ENCODE assay signal across 15 cellular contexts in genomic region chr2:38430196-38430595, GRCh38. TPM values are rescaled to one million over a fixed set of nuclear protein-coding genes. Genes with fewer than 3 reads are reported as not detected.
DNase-seq lines count a peak whose midpoint lies in the region; ATAC-seq, FAIRE-seq and TF ChIP-seq lines count a peak whose summit lies in the region.
"Had no signal": no experiment of that assay in that cellular context is flagged by ENCODE, and none has a peak within 500 bp of the region (broad histone marks: within the 10 kb centered on the region; RNA-seq: fewer than 3 reads in every experiment).

No MANE protein-coding gene starts in this region.

- H3K23ac ChIP-seq in H1 (ENCODE audit: insufficient read length) = no peak overlapping the region

- H3K4me3 Mint-ChIP-seq in GM23338 = no peak overlapping the region
- H3K4me3 Mint-ChIP-seq in neural progenitor cell = no peak overlapping the region
- H3K4me3 Mint-ChIP-seq: CD4-positive, CD25-positive, alpha-beta regulatory T cell; H9 had no signal

- CTCF ChIA-PET in H1 (lab: Charles Lee; ENCODE audit: partially characterized antibody) = interaction anchor here (0.8 to 2.8 kb wide), 8 partner anchors 8 to 78 kb away, joined by 3 to 14 read pairs (median 4); no protein-coding TSS in a partner anchor

- no peak overlapping the region for H3K27ac ChIP-seq in GM23338 (ENCODE audit: low read depth)
- no peak overlapping the region for H3K27ac ChIP-seq in H1 (ENCODE audit: low read depth, low read length)
- no peak overlapping the region for H3K27ac ChIP-seq in neural progenitor cell
- peak overlapping the region; percentile 45 to 58 for H3K27ac ChIP-seq in tibial artery
- H3K27ac ChIP-seq: BLaER1 treated with 17β-estradiol and CSF1 and Interleukin-3, amounts not matched to agents 10 nM and 100 nM had no signal

- WGBS in H1 (ENCODE audit: extremely low coverage in 1 of 2, insufficient coverage in 1 of 2, insufficient read length in 1 of 2, insufficient replicate concordance in 2 of 2, low coverage in 1 of 2, low lambda C conversion rate in 2 of 2, missing lambda C conversion rate in 1 of 2), 2 experiments = 89% methylated on average over 7 of the region's 7 CpGs; no CpG with 5 or more reads in 1 of the 2 experiments

- H2AK5ac ChIP-seq in H1 (ENCODE audit: low read depth, low read length) = no peak overlapping the region

- intact Hi-C loops in tibial artery (cut with DNase I; ENCODE audit: low total_unique reads) = loop anchor here (10.0 kb wide), 1 partner anchor 45 kb away; no protein-coding TSS in a partner anchor

- peaks cover 42% of the 10 kb centered on the region for H3K4me1 ChIP-seq in GM23338 (ENCODE audit: insufficient read depth)
- H3K4me1 ChIP-seq in H1 (replicated peaks in 1 of 4; ENCODE audit: control insufficient read depth in 3 of 4, insufficient read depth in 4 of 4, low read length in 3 of 4) = peaks cover 5 to 25% (median 19%) of the 10 kb centered on the region in 4 experiments
- no peaks in the 10 kb centered on the region for H3K4me1 ChIP-seq in neural progenitor cell
- H3K4me1 ChIP-seq in tibial artery = peaks cover 0 to 62% (median 46%) of the 10 kb centered on the region in 4 donors
- H3K4me1 ChIP-seq: BLaER1 treated with 17β-estradiol and CSF1 and Interleukin-3, amounts not matched to agents 10 nM and 100 nM had no signal

- H3K27me3 Mint-ChIP-seq in GM23338 (ENCODE audit: insufficient read depth, low read depth, poor library complexity) = peaks cover 3% of the 10 kb centered on the region
- peaks cover 9% of the 10 kb centered on the region for H3K27me3 Mint-ChIP-seq in neural progenitor cell (ENCODE audit: insufficient read depth, low read depth)

- H3K36me3 Mint-ChIP-seq in GM23338 (ENCODE audit: low read depth) = 0 out of 3 replicates have a peak, but pooled peaks cover 2% of the 10 kb centered on the region
- no peaks in the 10 kb centered on the region for H3K36me3 Mint-ChIP-seq in neural progenitor cell
- H3K36me3 Mint-ChIP-seq: CD4-positive, CD25-positive, alpha-beta regulatory T cell had no signal

- no peaks in the 10 kb centered on the region for H3K36me3 ChIP-seq in GM23338 (ENCODE audit: insufficient read depth)
- H3K36me3 ChIP-seq in H1 (ENCODE audit: control insufficient read depth in 2 of 4, insufficient read depth in 4 of 4, low read length in 3 of 4) = no peaks in the 10 kb centered on the region
- H3K36me3 ChIP-seq in neural progenitor cell = no peaks in the 10 kb centered on the region
- no peaks in the 10 kb centered on the region for H3K36me3 ChIP-seq in tibial artery
- H3K36me3 ChIP-seq: BLaER1 treated with 17β-estradiol and CSF1 and Interleukin-3, amounts not matched to agents 10 nM and 100 nM had no signal

- H3F3A ChIP-seq in GM23338 (replicated peaks; ENCODE audit: low read depth) = no peaks in the 10 kb centered on the region
- H3F3A ChIP-seq in neural progenitor cell (ENCODE audit: low read depth) = peaks cover 6% of the 10 kb centered on the region

- H2AFZ ChIP-seq in GM23338 (peak overlapping the region; percentile 88), H1 (ENCODE audit: low read length) (peak overlapping the region; percentile 99), neural progenitor cell (replicated peaks) (peak overlapping the region; percentile 57)

- H3K79me2 ChIP-seq in GM23338 (replicated peaks; ENCODE audit: insufficient read depth) (no peaks in the 10 kb centered on the region), H1 (ENCODE audit: control insufficient read depth in 1 of 2, insufficient read depth in 2 of 2, low read length in 2 of 2) (no peaks in the 10 kb centered on the region), neural progenitor cell (ENCODE audit: low read depth) (no peaks in the 10 kb centered on the region)

- no peak overlapping the region for H2BK120ac ChIP-seq in H1 (replicated peaks; ENCODE audit: low read depth, low read length)

- H3K9me3 ChIP-seq in H1 (ENCODE audit: insufficient read depth in 2 of 2, low read depth in 1 of 2, low read length in 1 of 2) (no peaks in the 10 kb centered on the region), neural progenitor cell (ENCODE audit: low read depth) (no peaks in the 10 kb centered on the region), tibial artery (no peaks in the 10 kb centered on the region)

- H3K56ac ChIP-seq in H1 (replicated peaks; ENCODE audit: insufficient read length, low read depth, low read length) = no peak overlapping the region

- no peak for FAIRE-seq in H1 (lab: Jason Lieb, UNC)
- FAIRE-seq: G401.6, GM12891, HepG2 had no signal

- H3K4me3 ChIP-seq in GM23338 (no peak overlapping the region), H1 (ENCODE audit: extremely low read depth in 1 of 4, insufficient read depth in 2 of 4, low read depth in 3 of 4, low read length in 4 of 4) (no peak overlapping the region), neural progenitor cell (no peak overlapping the region), tibial artery (peak overlapping the region in 1 of 2 donors; percentile 12)
- H3K4me3 ChIP-seq: BLaER1 treated with 17β-estradiol and CSF1 and Interleukin-3, amounts not matched to agents 10 nM and 100 nM had no signal

- H2BK15ac ChIP-seq in H1 (ENCODE audit: low read length) = no peak overlapping the region

- POLR2A ChIA-PET in H1 (lab: Charles Lee; ENCODE audit: partially characterized antibody) = interaction anchor here (1.0 to 1.5 kb wide), 2 partner anchors 11 to 52 kb away, joined by 3 read pairs; no protein-coding TSS in a partner anchor

- no peak overlapping the region for H4K91ac ChIP-seq in H1 (replicated peaks; ENCODE audit: insufficient read length, low read length)

- H3K9me3 Mint-ChIP-seq in GM23338 = peaks cover 8% of the 10 kb centered on the region
- peaks cover 6% of the 10 kb centered on the region for H3K9me3 Mint-ChIP-seq in neural progenitor cell
- H3K9me3 Mint-ChIP-seq: CD4-positive, CD25-positive, alpha-beta regulatory T cell had no signal

- no peak for ATAC-seq in GM23338
- ATAC-seq in HG02870 (IDR thresholded peaks at IDR 0.05; ENCODE audit: unreplicated experiment) = no peak
- no peak for ATAC-seq in GM21515 (IDR thresholded peaks at IDR 0.05; ENCODE audit: unreplicated experiment)
- ATAC-seq in GM21423 (IDR thresholded peaks at IDR 0.05; ENCODE audit: unreplicated experiment) = no peak
- ATAC-seq: HepG2 had no signal

- no peak for DNase-seq in GM23338 (ENCODE audit: low spot score)
- no peak for DNase-seq in H1 (ENCODE audit: low read depth in 1 of 2, low spot score in 2 of 2)
- no peak for DNase-seq in neural progenitor cell (ENCODE audit: low spot score)
- DNase-seq in tibial artery = no peak
- DNase-seq: ACHN; CD4-positive, CD25-positive, alpha-beta regulatory T cell; DMS79; H9 had no signal

- no peak overlapping the region for H4K5ac ChIP-seq in H1 (ENCODE audit: insufficient read length, low read depth, low read length)

- no peak for TF ChIP-seq CTCF in GM23338 (conservative IDR thresholded peaks at IDR 0.05; ENCODE audit: low read depth in 2 of 2)
- no peak for TF ChIP-seq CTCF in H1 (IDR thresholded peaks at IDR 0.05; ENCODE audit: control extremely low read depth in 1 of 3, insufficient read depth in 1 of 3, low read depth in 1 of 3, low read length in 3 of 3)
- TF ChIP-seq CTCF in neural progenitor cell (IDR thresholded peaks at IDR 0.05) = no peak
- no peak for TF ChIP-seq CTCF in tibial artery (IDR thresholded peaks at IDR 0.05)

- H2BK20ac ChIP-seq in H1 (ENCODE audit: low read length) = no peak overlapping the region

- H3K4ac ChIP-seq in H1 (replicated peaks; ENCODE audit: insufficient read length, low read depth, low read length) = no peak overlapping the region

- TF ChIP-seq RAD21 in H1 (IDR thresholded peaks at IDR 0.05 in 1 of 2, conservative IDR thresholded peaks at IDR 0.05 in 1 of 2; ENCODE audit: low read depth in 2 of 2, low read length in 2 of 2) = no peak

- 0 out of 2 replicates have a peak overlapping the region, but pooled peaks have one; percentile 57 for H3K4me2 ChIP-seq in GM23338
- no peak overlapping the region for H3K4me2 ChIP-seq in H1 (ENCODE audit: insufficient read depth in 1 of 2, low read depth in 2 of 2, low read length in 2 of 2)
- H3K4me2 ChIP-seq in neural progenitor cell = no peak overlapping the region
- H3K4me2 ChIP-seq: BLaER1 treated with 17β-estradiol and CSF1 and Interleukin-3, amounts not matched to agents 10 nM and 100 nM had no signal

- H3K14ac ChIP-seq in H1 (ENCODE audit: insufficient read length) = no peak overlapping the region

- H2BK12ac ChIP-seq in H1 (ENCODE audit: low read depth, low read length) = 0 out of 2 replicates have a peak overlapping the region, but pooled peaks have one; percentile 10

- peaks cover 3% of the 10 kb centered on the region; the same call in 1 of the 2 replicates for H3K9me2 ChIP-seq in GM23338 (ENCODE audit: insufficient read depth)

- H3K18ac ChIP-seq in H1 (ENCODE audit: extremely low read depth, low read length) = no peak overlapping the region

- H3K79me1 ChIP-seq in H1 (ENCODE audit: low read depth, low read length) = no peaks in the 10 kb centered on the region

- TF ChIP-seq POLR2A in H1 (IDR thresholded peaks at IDR 0.05; ENCODE audit: control extremely low read depth in 1 of 2, low read depth in 2 of 2, low read length in 2 of 2) = no peak

- no peaks in the 10 kb centered on the region for H4K20me1 ChIP-seq in GM23338 (replicated peaks; ENCODE audit: insufficient read depth)
- H4K20me1 ChIP-seq in H1 (replicated peaks in 1 of 2; ENCODE audit: control insufficient read depth in 1 of 2, insufficient read depth in 2 of 2, low read length in 2 of 2) = no peaks in the 10 kb centered on the region
- H4K20me1 ChIP-seq in neural progenitor cell (ENCODE audit: low read depth) = no peaks in the 10 kb centered on the region
- H4K20me1 ChIP-seq: BLaER1 treated with 17β-estradiol and CSF1 and Interleukin-3, amounts not matched to agents 10 nM and 100 nM had no signal

- H3K9ac ChIP-seq in H1 (replicated peaks in 1 of 4; ENCODE audit: extremely low read depth in 1 of 4, low read depth in 3 of 4, low read length in 3 of 4) (no peak overlapping the region; a peak in 1 of 7 replicates), neural progenitor cell (no peak overlapping the region)
- H3K9ac ChIP-seq: BLaER1 treated with 17β-estradiol and CSF1 and Interleukin-3, amounts not matched to agents 10 nM and 100 nM had no signal

- no peaks in the 10 kb centered on the region for H3K23me2 ChIP-seq in H1 (ENCODE audit: low read depth, low read length)

- H2BK5ac ChIP-seq in H1 (ENCODE audit: low read depth, low read length) = no peak overlapping the region

- H3K27ac Mint-ChIP-seq in GM23338 (no peak overlapping the region), neural progenitor cell (no peak overlapping the region)
- H3K27ac Mint-ChIP-seq: CD4-positive, CD25-positive, alpha-beta regulatory T cell had no signal

- peaks cover 48% of the 10 kb centered on the region for H3K4me1 Mint-ChIP-seq in GM23338
- H3K4me1 Mint-ChIP-seq in neural progenitor cell = peaks cover 38% of the 10 kb centered on the region
- H3K4me1 Mint-ChIP-seq: CD4-positive, CD25-positive, alpha-beta regulatory T cell had no signal

- no peaks in the 10 kb centered on the region for H3K27me3 ChIP-seq in GM23338 (ENCODE audit: insufficient read depth)
- H3K27me3 ChIP-seq in H1 (replicated peaks in 1 of 4; ENCODE audit: control insufficient read depth in 3 of 4, extremely low read depth in 1 of 4, insufficient read depth in 3 of 4, low read length in 3 of 4) = no peaks in the 10 kb centered on the region
- no peaks in the 10 kb centered on the region for H3K27me3 ChIP-seq in neural progenitor cell
- H3K27me3 ChIP-seq in tibial artery = no peaks in the 10 kb centered on the region
- H3K27me3 ChIP-seq: BLaER1 treated with 17β-estradiol and CSF1 and Interleukin-3, amounts not matched to agents 10 nM and 100 nM had no signal

- H4K8ac ChIP-seq in H1 (ENCODE audit: extremely low read depth, insufficient read depth, low read length) = no peak overlapping the region

- TF ChIP-seq EP300 in H1 (IDR thresholded peaks at IDR 0.05; ENCODE audit: borderline replicate concordance in 1 of 2, low read depth in 2 of 2, low read length in 2 of 2) = no peak

RNA-seq across cellular contexts. Expression of gene ATL2, which starts 53.1 kb away (rescaled TPM):
- total RNA-seq in GM23338 (2014; rRNA removed; shearing (Covaris generic)) = 121 and 140 TPM in 2 replicates
- polyA plus RNA-seq in GM23338 (2016; fragmentation: Nextera tagmentation; extraction: Ambion mirVana) = 25.7 and 30.2 TPM in 2 replicates
- total RNA-seq in H1 (2021; fragmentation: NEBNext Ultra II Directional; extraction: Animal tissue kit (Norgen Biotek cat#: 25700)) = 82.9 and 84.6 TPM in 2 replicates
- polyA plus RNA-seq in H1 (2011; rRNA removed) = 38.8 and 66.2 TPM in 2 replicates
- 62.4 TPM for polyA plus RNA-seq in H1 (2011; cell fraction: cytosol; rRNA removed)
- 19.6 TPM for polyA plus RNA-seq in H1 (2011; cell fraction: nucleus; rRNA removed)
- 46.7 to 77.6 TPM (median 53.6 TPM) in 4 replicates for polyA plus RNA-seq in H1 (2012, experiment 1 of 2)
- 16.2 TPM for polyA plus RNA-seq in H1 (2012, experiment 2 of 2)
- polyA plus RNA-seq in H1 (2013, experiment 1 of 2) = 42.8 TPM
- polyA plus RNA-seq in H1 (2013, experiment 2 of 2) = 44.0 TPM
- polyA minus RNA-seq in H1 (2011; rRNA and poly(A)+ RNA removed) = 47.6 and 59.7 TPM in 2 replicates
- 70.9 TPM for polyA minus RNA-seq in H1 (2011; cell fraction: cytosol; rRNA and poly(A)+ RNA removed)
- polyA minus RNA-seq in H1 (2011; cell fraction: nucleus; rRNA and poly(A)+ RNA removed) = 85.2 TPM
- total RNA-seq in neural progenitor cell (ENCODE audit: low replicate concordance) = 158 and 203 TPM in 2 replicates

Comparison
In these comparisons a context has a peak if more than half of its experiments do, and no peak if none do; other contexts are left out.
1. H3K27ac ChIP-seq: peak in tibial artery (2 of 2); none in GM23338 (single experiment), H1 (single experiment) and neural progenitor cell (single experiment).
2. Peak in every context shown above with its lines, with median percentiles within 50 percentile points of each other: H2AFZ ChIP-seq.